In the genomic region with DNA sequence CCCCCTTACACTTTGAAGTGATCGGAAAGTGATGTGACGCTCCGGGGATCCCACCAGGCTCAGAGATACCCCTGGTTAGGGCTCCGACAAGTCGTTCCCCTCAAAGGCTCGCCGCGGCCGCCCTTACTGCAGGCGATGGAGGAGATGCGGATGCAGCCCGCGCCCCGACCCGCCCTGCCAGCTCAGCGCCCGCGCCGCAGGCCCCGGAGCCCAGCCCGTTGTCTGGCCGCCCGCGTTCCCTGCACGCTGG, we compare ENCODE assay signal across 1 cellular context.
TF ChIP-seq lines count a peak whose summit lies in the region.

No MANE protein-coding gene starts in this region.

TF ChIP-seq in HepG2, 621 proteins besides CTCF, POLR2A, EP300 and RAD21 (continues in another document):
- TF ChIP-seq ZNF672 (CRISPR knock-in tag; IDR thresholded peaks at IDR 0.05) (no peak), AHR (CRISPR knock-in tag; IDR thresholded peaks at IDR 0.05) (0 out of 2 replicates have a peak, but pooled peaks have one; percentile 27), ZNF678 (CRISPR knock-in tag; IDR thresholded peaks at IDR 0.05) (no peak), ETV6 (CRISPR knock-in tag; conservative IDR thresholded peaks at IDR 0.05) (0 out of 2 replicates have a peak, but pooled peaks have one; percentile 67), SMYD3 (CRISPR knock-in tag; IDR thresholded peaks at IDR 0.05) (no peak), KLF12 (CRISPR knock-in tag; IDR thresholded peaks at IDR 0.05; ENCODE audit: borderline replicate concordance) (no peak), MAFF (IDR thresholded peaks at IDR 0.05; ENCODE audit: low read depth, low read length) (no peak), ZNF530 (CRISPR knock-in tag; IDR thresholded peaks at IDR 0.05; ENCODE audit: low read depth) (peak; percentile 58; the same call in 1 of the 2 replicates), NFRKB (IDR thresholded peaks at IDR 0.05) (no peak), ZKSCAN8 (CRISPR knock-in tag; IDR thresholded peaks at IDR 0.05; ENCODE audit: borderline replicate concordance) (no peak; the same call in 1 of the 2 replicates), ZNF768 (CRISPR knock-in tag; IDR thresholded peaks at IDR 0.05) (peak; percentile 51; the same call in 1 of the 2 replicates), POGK (CRISPR knock-in tag; conservative IDR thresholded peaks at IDR 0.05) (no peak), ZNF354B (CRISPR knock-in tag; IDR thresholded peaks at IDR 0.05) (0 out of 2 replicates have a peak, but pooled peaks have one; percentile 31), SMARCC2 (IDR thresholded peaks at IDR 0.05) (no peak), HOXD1 (CRISPR knock-in tag; IDR thresholded peaks at IDR 0.05) (no peak), ZFAT (CRISPR knock-in tag; conservative IDR thresholded peaks at IDR 0.05) (no peak), HDAC2 (CRISPR knock-in tag; IDR thresholded peaks at IDR 0.05) (no peak), HOXA9 (CRISPR knock-in tag; IDR thresholded peaks at IDR 0.05; ENCODE audit: borderline replicate concordance) (no peak; the same call in 1 of the 2 replicates), KIAA2018 (CRISPR knock-in tag; IDR thresholded peaks at IDR 0.05; ENCODE audit: borderline replicate concordance) (no peak), ZNF841 (CRISPR knock-in tag; IDR thresholded peaks at IDR 0.05; ENCODE audit: borderline replicate concordance) (peak; percentile 38; the same call in 1 of the 2 replicates), ZNF543 (CRISPR knock-in tag; IDR thresholded peaks at IDR 0.05) (no peak), ZNF780A (CRISPR knock-in tag; IDR thresholded peaks at IDR 0.05) (no peak), PCBP1 (IDR thresholded peaks at IDR 0.05; ENCODE audit: borderline replicate concordance, low read depth, low read length) (no peak), TSC22D2 (CRISPR knock-in tag; IDR thresholded peaks at IDR 0.05; ENCODE audit: borderline replicate concordance) (0 out of 2 replicates have a peak, but pooled peaks have one; percentile 51), GRHL1 (CRISPR knock-in tag; conservative IDR thresholded peaks at IDR 0.05) (no peak), ZNF737 (CRISPR knock-in tag; IDR thresholded peaks at IDR 0.05; ENCODE audit: borderline replicate concordance) (no peak; the same call in 1 of the 2 replicates), ZNF709 (CRISPR knock-in tag; IDR thresholded peaks at IDR 0.05) (no peak), NR2F1 (CRISPR knock-in tag; IDR thresholded peaks at IDR 0.05) (no peak), ZMAT3 (CRISPR knock-in tag; conservative IDR thresholded peaks at IDR 0.05) (no peak), TCF7 (IDR thresholded peaks at IDR 0.05; ENCODE audit: low read depth) (no peak), ZNF607 (CRISPR knock-in tag; IDR thresholded peaks at IDR 0.05; ENCODE audit: borderline replicate concordance) (no peak), ZNF33A (CRISPR knock-in tag; IDR thresholded peaks at IDR 0.05; ENCODE audit: borderline replicate concordance) (0 out of 2 replicates have a peak, but pooled peaks have one; percentile 6), ZNF558 (CRISPR knock-in tag; IDR thresholded peaks at IDR 0.05; ENCODE audit: borderline replicate concordance) (0 out of 2 replicates have a peak, but pooled peaks have one; percentile 21), ZNF644 (CRISPR knock-in tag; IDR thresholded peaks at IDR 0.05; ENCODE audit: low read depth) (no peak)
- TF ChIP-seq, protein P1, sequence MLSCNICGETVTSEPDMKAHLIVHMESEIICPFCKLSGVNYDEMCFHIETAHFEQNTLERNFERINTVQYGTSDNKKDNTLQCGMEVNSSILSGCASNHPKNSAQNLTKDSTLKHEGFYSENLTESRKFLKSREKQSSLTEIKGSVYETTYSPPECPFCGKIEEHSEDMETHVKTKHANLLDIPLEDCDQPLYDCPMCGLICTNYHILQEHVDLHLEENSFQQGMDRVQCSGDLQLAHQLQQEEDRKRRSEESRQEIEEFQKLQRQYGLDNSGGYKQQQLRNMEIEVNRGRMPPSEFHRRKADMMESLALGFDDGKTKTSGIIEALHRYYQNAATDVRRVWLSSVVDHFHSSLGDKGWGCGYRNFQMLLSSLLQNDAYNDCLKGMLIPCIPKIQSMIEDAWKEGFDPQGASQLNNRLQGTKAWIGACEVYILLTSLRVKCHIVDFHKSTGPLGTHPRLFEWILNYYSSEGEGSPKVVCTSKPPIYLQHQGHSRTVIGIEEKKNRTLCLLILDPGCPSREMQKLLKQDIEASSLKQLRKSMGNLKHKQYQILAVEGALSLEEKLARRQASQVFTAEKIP (CRISPR knock-in tag; IDR thresholded peaks at IDR 0.05; ENCODE audit: borderline replicate concordance) = no peak
- TF ChIP-seq, protein P2, sequence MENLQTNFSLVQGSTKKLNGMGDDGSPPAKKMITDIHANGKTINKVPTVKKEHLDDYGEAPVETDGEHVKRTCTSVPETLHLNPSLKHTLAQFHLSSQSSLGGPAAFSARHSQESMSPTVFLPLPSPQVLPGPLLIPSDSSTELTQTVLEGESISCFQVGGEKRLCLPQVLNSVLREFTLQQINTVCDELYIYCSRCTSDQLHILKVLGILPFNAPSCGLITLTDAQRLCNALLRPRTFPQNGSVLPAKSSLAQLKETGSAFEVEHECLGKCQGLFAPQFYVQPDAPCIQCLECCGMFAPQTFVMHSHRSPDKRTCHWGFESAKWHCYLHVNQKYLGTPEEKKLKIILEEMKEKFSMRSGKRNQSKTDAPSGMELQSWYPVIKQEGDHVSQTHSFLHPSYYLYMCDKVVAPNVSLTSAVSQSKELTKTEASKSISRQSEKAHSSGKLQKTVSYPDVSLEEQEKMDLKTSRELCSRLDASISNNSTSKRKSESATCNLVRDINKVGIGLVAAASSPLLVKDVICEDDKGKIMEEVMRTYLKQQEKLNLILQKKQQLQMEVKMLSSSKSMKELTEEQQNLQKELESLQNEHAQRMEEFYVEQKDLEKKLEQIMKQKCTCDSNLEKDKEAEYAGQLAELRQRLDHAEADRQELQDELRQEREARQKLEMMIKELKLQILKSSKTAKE (CRISPR knock-in tag; IDR thresholded peaks at IDR 0.05; ENCODE audit: borderline replicate concordance) = 0 out of 2 replicates have a peak, but pooled peaks have one; percentile 29
- TF ChIP-seq, protein P3, sequence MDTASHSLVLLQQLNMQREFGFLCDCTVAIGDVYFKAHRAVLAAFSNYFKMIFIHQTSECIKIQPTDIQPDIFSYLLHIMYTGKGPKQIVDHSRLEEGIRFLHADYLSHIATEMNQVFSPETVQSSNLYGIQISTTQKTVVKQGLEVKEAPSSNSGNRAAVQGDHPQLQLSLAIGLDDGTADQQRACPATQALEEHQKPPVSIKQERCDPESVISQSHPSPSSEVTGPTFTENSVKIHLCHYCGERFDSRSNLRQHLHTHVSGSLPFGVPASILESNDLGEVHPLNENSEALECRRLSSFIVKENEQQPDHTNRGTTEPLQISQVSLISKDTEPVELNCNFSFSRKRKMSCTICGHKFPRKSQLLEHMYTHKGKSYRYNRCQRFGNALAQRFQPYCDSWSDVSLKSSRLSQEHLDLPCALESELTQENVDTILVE (CRISPR knock-in tag; IDR thresholded peaks at IDR 0.05) = no peak
- TF ChIP-seq, protein P4, sequence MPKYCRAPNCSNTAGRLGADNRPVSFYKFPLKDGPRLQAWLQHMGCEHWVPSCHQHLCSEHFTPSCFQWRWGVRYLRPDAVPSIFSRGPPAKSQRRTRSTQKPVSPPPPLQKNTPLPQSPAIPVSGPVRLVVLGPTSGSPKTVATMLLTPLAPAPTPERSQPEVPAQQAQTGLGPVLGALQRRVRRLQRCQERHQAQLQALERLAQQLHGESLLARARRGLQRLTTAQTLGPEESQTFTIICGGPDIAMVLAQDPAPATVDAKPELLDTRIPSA (CRISPR knock-in tag; IDR thresholded peaks at IDR 0.05; ENCODE audit: borderline replicate concordance) = no peak
- TF ChIP-seq, protein P5, sequence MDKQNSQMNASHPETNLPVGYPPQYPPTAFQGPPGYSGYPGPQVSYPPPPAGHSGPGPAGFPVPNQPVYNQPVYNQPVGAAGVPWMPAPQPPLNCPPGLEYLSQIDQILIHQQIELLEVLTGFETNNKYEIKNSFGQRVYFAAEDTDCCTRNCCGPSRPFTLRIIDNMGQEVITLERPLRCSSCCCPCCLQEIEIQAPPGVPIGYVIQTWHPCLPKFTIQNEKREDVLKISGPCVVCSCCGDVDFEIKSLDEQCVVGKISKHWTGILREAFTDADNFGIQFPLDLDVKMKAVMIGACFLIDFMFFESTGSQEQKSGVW (CRISPR knock-in tag; IDR thresholded peaks at IDR 0.05; ENCODE audit: borderline replicate concordance) = 0 out of 2 replicates have a peak, but pooled peaks have one; percentile 77
